8 cellular contexts compared by ENCODE assay signal in the genomic region with DNA sequence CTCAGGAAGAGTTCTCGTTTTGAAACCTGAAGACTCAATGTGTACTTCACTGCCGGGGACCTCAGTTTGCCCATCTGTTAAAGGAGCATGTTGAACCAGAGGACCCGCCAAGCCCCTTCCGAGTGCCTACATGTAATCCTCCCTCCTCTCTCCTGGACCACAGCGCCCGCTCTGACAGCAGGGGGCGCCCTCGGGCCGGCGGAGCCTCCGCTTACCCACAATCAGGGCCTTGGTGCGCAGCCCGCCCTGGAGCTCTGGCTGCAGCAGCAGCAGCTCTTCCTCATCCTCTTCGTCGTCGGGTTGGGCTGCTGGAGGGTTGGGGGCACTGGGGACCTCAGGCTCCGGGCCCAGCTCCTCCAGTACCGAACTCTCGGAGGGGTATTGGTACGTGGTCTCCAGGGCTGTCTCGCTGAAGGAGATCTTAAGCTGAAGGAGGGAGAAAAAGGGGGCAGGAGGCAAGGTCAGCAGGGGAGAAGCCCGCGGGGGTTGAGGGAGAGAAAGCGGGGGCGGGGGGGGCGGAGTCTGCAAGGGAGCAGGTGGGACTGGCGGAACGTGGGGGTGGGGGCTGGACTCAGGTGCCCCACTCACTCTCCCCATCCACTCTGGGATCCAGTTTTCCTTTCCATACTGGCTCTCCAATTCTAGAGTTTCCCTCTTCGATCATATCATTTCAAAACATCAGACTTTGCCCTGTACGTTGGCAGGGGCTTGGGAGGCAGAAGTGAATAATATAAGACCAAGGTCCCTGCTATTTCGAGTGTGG. TPM values are rescaled to one million over a fixed set of nuclear protein-coding genes. Genes with fewer than 3 reads are reported as not detected.
DNase-seq lines count a peak whose midpoint lies in the region; ATAC-seq and TF ChIP-seq lines count a peak whose summit lies in the region.

No MANE protein-coding gene starts in this region.

- H3K36me3 Mint-ChIP-seq in naive thymus-derived CD8-positive, alpha-beta T cell = peaks cover 5 to 56% (median 24%) of the 10 kb centered on the region in 3 donors
- peaks cover 58% of the 10 kb centered on the region for H3K36me3 Mint-ChIP-seq in stimulated activated memory B cell treated with anti-CD40 and anti-IgM and Interleukin-4, amounts not matched to agents 10 μg/mL and 1 μg/mL and 100 μg/mL, for 72 hours

- H3K27me3 Mint-ChIP-seq in naive thymus-derived CD8-positive, alpha-beta T cell = no peaks in the 10 kb centered on the region
- H3K27me3 Mint-ChIP-seq in stimulated activated memory B cell treated with anti-CD40 and anti-IgM and Interleukin-4, amounts not matched to agents 10 μg/mL and 1 μg/mL and 100 μg/mL, for 72 hours = no peaks in the 10 kb centered on the region

- peak; percentile 84 for DNase-seq in GM10248 (ENCODE audit: extremely low spot score)
- DNase-seq in Panc1 (ENCODE audit: low read depth, low spot score) = no peak
- DNase-seq in activated T-helper 1 cell treated with Interleukin-2 at 50 U/mL for 16 hours (ENCODE audit: low read depth) = peak; percentile 88
- peak; percentile 66 for DNase-seq in fibroblast of gingiva (ENCODE audit: low read depth)
- peak; percentile 84 to 98 (median 92) for DNase-seq in naive thymus-derived CD8-positive, alpha-beta T cell

- no peak overlapping the region for H3K9ac ChIP-seq in HUES6 (ENCODE audit: low read length)

- no TSS peak for BruUV-seq in Panc1 (replicated peaks; lab: Mats Ljungman, UMichigan)

- H3K4me1 Mint-ChIP-seq in naive thymus-derived CD8-positive, alpha-beta T cell = peaks cover 21 to 60% (median 47%) of the 10 kb centered on the region in 4 donors
- H3K4me1 Mint-ChIP-seq in stimulated activated memory B cell treated with anti-CD40 and anti-IgM and Interleukin-4, amounts not matched to agents 10 μg/mL and 1 μg/mL and 100 μg/mL, for 72 hours = peaks cover 55% of the 10 kb centered on the region

- intact Hi-C loops in Panc1 (cut with micrococcal nuclease; ENCODE audit: unreplicated experiment) = loop anchor here (5.0 kb wide), 1 partner anchor 198 kb away; no protein-coding TSS in a partner anchor

- POLR2A ChIA-PET in GM10248 (lab: Yijun Ruan, JAX) (interaction anchor here (0.6 to 1.2 kb wide), 3 partner anchors 43 to 64 kb away, joined by 4 to 7 read pairs (median 5); no protein-coding TSS in a partner anchor), Panc1 (lab: Charles Lee) (interaction anchor here (0.6 to 0.7 kb wide), 3 partner anchors 47 to 973 kb away, joined by 3 to 10 read pairs (median 5); a partner anchor contains a TSS)
- POLR2A ChIA-PET in naive thymus-derived CD8-positive, alpha-beta T cell (lab: Charles Lee) = interaction anchor here (0.7 to 15.2 kb wide), 17 partner anchors 11 to 973 kb away, joined by 3 to 594 read pairs (median 4); a partner anchor contains a TSS

- ATAC-seq in Panc1 (peak; percentile 78), HG02588 (IDR thresholded peaks at IDR 0.05; ENCODE audit: unreplicated experiment) (no peak)
- peak; percentile 51 to 54 for ATAC-seq in naive thymus-derived CD8-positive, alpha-beta T cell
- peak; percentile 70 for ATAC-seq in stimulated activated memory B cell treated with anti-CD40 and anti-IgM and Interleukin-4, amounts not matched to agents 10 μg/mL and 1 μg/mL and 100 μg/mL, for 72 hours

- H3K9me3 Mint-ChIP-seq in naive thymus-derived CD8-positive, alpha-beta T cell = no peaks in the 10 kb centered on the region
- H3K9me3 Mint-ChIP-seq in stimulated activated memory B cell treated with anti-CD40 and anti-IgM and Interleukin-4, amounts not matched to agents 10 μg/mL and 1 μg/mL and 100 μg/mL, for 72 hours = no peaks in the 10 kb centered on the region

- H3K9me3 ChIP-seq in HUES6 (ENCODE audit: control insufficient read depth, insufficient read depth, low read depth, low read length) = no peaks in the 10 kb centered on the region
- H3K9me3 ChIP-seq in Panc1 (ENCODE audit: control insufficient read depth, insufficient read depth, low read depth, low read length) = no peaks in the 10 kb centered on the region

- CTCF ChIA-PET in GM10248 (lab: Yijun Ruan, JAX) (interaction anchor here (0.6 to 18.8 kb wide), 47 partner anchors 9 to 408 kb away, joined by 3 to 776 read pairs (median 4); a partner anchor contains a TSS), Panc1 (lab: Charles Lee) (interaction anchor here (0.6 to 1.3 kb wide), 9 partner anchors 9 to 82 kb away, joined by 3 to 11 read pairs (median 4); no protein-coding TSS in a partner anchor)

- H3K4me1 ChIP-seq in HUES6 (ENCODE audit: control insufficient read depth, insufficient read depth, low read length) (peaks cover 32% of the 10 kb centered on the region), Panc1 (ENCODE audit: control insufficient read depth, insufficient read depth, low read length) (peaks cover 19% of the 10 kb centered on the region)

- peak overlapping the region; percentile 47 for H3K4me3 ChIP-seq in HUES6 (ENCODE audit: low read depth, low read length)
- peak overlapping the region; percentile 1 to 45; a peak in 3 of 4 replicates for H3K4me3 ChIP-seq in Panc1 (ENCODE audit: low read depth in 2 of 2, low read length in 2 of 2)

- TF ChIP-seq CTCF in GM10248 (IDR thresholded peaks at IDR 0.05; ENCODE audit: control extremely low read depth, extremely low read depth, low read depth, missing control alignments) (peak; percentile 99), Panc1 (IDR thresholded peaks at IDR 0.05) (peak; percentile 98)

- peak overlapping the region; percentile 77 to 99 (median 98) for H3K27ac Mint-ChIP-seq in naive thymus-derived CD8-positive, alpha-beta T cell
- peak overlapping the region; percentile 86 for H3K27ac Mint-ChIP-seq in stimulated activated memory B cell treated with anti-CD40 and anti-IgM and Interleukin-4, amounts not matched to agents 10 μg/mL and 1 μg/mL and 100 μg/mL, for 72 hours

- H3K27me3 ChIP-seq in HUES6 (ENCODE audit: control insufficient read depth, insufficient read depth, low read length) (no peaks in the 10 kb centered on the region), Panc1 (ENCODE audit: control insufficient read depth, insufficient read depth, low read length) (no peaks in the 10 kb centered on the region)

- in situ Hi-C loops in Panc1 (cut with HindIII; ENCODE audit: low pct_unique_long_range_greater_than_20kb, low sequenced_read_pairs) = no loop called here

- H3K36me3 ChIP-seq in HUES6 (ENCODE audit: control insufficient read depth, insufficient read depth, low read length) (peaks cover 24% of the 10 kb centered on the region), Panc1 (ENCODE audit: control insufficient read depth, insufficient read depth, low read length) (0 out of 2 replicates have a peak, but pooled peaks cover 2% of the 10 kb centered on the region)

- H3K4me3 Mint-ChIP-seq in naive thymus-derived CD8-positive, alpha-beta T cell = peak overlapping the region; percentile 94 to 100 (median 99)
- H3K4me3 Mint-ChIP-seq in stimulated activated memory B cell treated with anti-CD40 and anti-IgM and Interleukin-4, amounts not matched to agents 10 μg/mL and 1 μg/mL and 100 μg/mL, for 72 hours = peak overlapping the region; percentile 89

- no peak overlapping the region for H3K27ac ChIP-seq in HUES6 (ENCODE audit: low read depth, low read length)
- H3K27ac ChIP-seq in Panc1 (ENCODE audit: low read length) = peak overlapping the region; percentile 64

RNA-seq across cellular contexts. Expression of a gene that starts 6.3 kb away (rescaled TPM):
- 44.5 TPM for total RNA-seq in Panc1 (2021; ENCODE audit: unreplicated experiment)
- 56.6 TPM for polyA plus RNA-seq in Panc1 (2012; ENCODE audit: insufficient read length)
- total RNA-seq in naive thymus-derived CD8-positive, alpha-beta T cell = 10 to 100 TPM; 42.1 to 45.6 TPM
- polyA plus RNA-seq in naive thymus-derived CD8-positive, alpha-beta T cell = 10 to 100 TPM; 17.7 to 31.2 (median 18.7) TPM

RNA-seq across cellular contexts. Expression of a gene that starts 7.3 kb away (rescaled TPM):
- total RNA-seq in Panc1 (2021; ENCODE audit: unreplicated experiment) = 55.3 TPM
- polyA plus RNA-seq in Panc1 (2012; ENCODE audit: insufficient read length) = 40.1 TPM
- total RNA-seq in naive thymus-derived CD8-positive, alpha-beta T cell = 10 to 100 TPM; 79.0 to 82.0 TPM
- 10 to 100 TPM; 79.8 to 98.6 (median 95.7) TPM for polyA plus RNA-seq in naive thymus-derived CD8-positive, alpha-beta T cell

RNA-seq across cellular contexts. Expression of a gene that starts 11.6 kb away (rescaled TPM):
- total RNA-seq in Panc1 (2021; ENCODE audit: unreplicated experiment) = 21.9 TPM
- polyA plus RNA-seq in Panc1 (2012; ENCODE audit: insufficient read length) = 26.9 TPM
- total RNA-seq in naive thymus-derived CD8-positive, alpha-beta T cell = 1 to 10 TPM; 2.4 TPM
- 1 to 10 TPM; 3.7 to 5.4 (median 5.4) TPM for polyA plus RNA-seq in naive thymus-derived CD8-positive, alpha-beta T cell

RNA-seq across cellular contexts. Expression of a gene that starts 32.2 kb away (rescaled TPM):
- total RNA-seq in Panc1 (2021; ENCODE audit: unreplicated experiment) = 30.8 TPM
- polyA plus RNA-seq in Panc1 (2012; ENCODE audit: insufficient read length) = 18.1 TPM
- 10 to 100 TPM; 29.3 to 30.9 TPM for total RNA-seq in naive thymus-derived CD8-positive, alpha-beta T cell
- polyA plus RNA-seq in naive thymus-derived CD8-positive, alpha-beta T cell = 10 to 100 TPM in 2 of 3 donors, 1 to 10 TPM in 1; 5.6 to 23.2 (median 13.7) TPM

RNA-seq across cellular contexts. Expression of a gene that starts 37.9 kb away (rescaled TPM):
- total RNA-seq in Panc1 (2021; ENCODE audit: unreplicated experiment) = 68.6 TPM
- polyA plus RNA-seq in Panc1 (2012; ENCODE audit: insufficient read length) = 36.0 TPM
- 10 to 100 TPM; 50.8 to 54.9 TPM for total RNA-seq in naive thymus-derived CD8-positive, alpha-beta T cell
- polyA plus RNA-seq in naive thymus-derived CD8-positive, alpha-beta T cell = 1 to 10 TPM; 1.3 to 6.3 (median 2.8) TPM
